Comparison of ENCODE assay signal across 23 cellular contexts in the genomic region with DNA sequence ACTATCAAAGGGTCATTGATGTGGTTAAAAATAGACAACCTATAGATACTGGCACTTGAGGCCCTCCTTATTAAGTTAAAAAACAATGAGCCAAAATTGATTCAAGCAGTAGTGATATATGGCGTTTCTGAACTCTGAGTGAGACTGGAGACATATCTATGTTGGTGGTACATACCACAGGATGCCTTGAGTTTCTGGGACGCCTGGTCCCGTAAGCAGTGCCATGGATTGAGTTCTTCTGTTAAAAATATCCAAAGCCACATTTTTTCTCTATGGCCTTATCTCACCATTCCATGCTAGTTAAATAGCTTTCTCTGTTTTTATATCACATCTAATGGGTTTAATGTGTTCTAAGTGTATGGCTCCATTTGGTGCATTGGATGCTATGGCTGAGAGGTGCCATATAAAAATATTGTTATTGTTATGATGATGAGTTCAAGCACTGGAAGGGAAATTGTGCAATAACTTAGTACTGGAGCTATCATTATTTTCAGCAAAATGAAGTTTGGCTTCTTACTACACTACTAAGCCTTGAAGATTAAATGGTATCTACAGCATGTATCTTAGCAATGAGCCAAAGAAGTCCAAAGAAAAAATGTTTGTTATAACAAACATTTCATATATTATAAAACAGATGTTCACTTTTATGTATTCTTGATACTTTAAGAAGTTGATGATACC.
"Had no signal": no experiment of that assay in that cellular context is flagged by ENCODE, and none has a peak within 500 bp of the region (broad histone marks: within the 10 kb centered on the region; RNA-seq: fewer than 3 reads in every experiment).

No MANE protein-coding gene starts in this region.

- H3K36me3 Mint-ChIP-seq: activated naive CD4-positive, alpha-beta T cell treated with anti-CD3 and anti-CD28 coated beads, Interleukin-2, amount 50 U/mL, for 72 hours had no signal

- H3K36me3 ChIP-seq: SJCRH30, WERI-Rb-1 had no signal

- H3K27me3 Mint-ChIP-seq: activated CD8-positive, alpha-beta T cell treated with anti-CD3 and anti-CD28 coated beads for 36 hours; activated naive CD8-positive, alpha-beta T cell treated with anti-CD3 and anti-CD28 coated beads, Interleukin-2, amount 50 U/mL, for 24 hours; activated T-cell treated with anti-CD3 and anti-CD28 coated beads, Interleukin-2, amount 50 U/mL, for 24 hours had no signal

- H3K9me3 Mint-ChIP-seq: activated CD8-positive, alpha-beta T cell treated with anti-CD3 and anti-CD28 coated beads for 36 hours; activated T-cell treated with anti-CD3 and anti-CD28 coated beads, Interleukin-2, amount 50 U/mL, for 24 hours; activated T-helper 1 cell treated with anti-CD3 and anti-CD28 coated beads, Interleukin-12 subunit alpha, Interleukin-12 subunit beta, Interleukin-2, Interleukin-4 antibody, amounts not matched to agents 30 ng/mL and 10 ng/mL and 1 ng/mL, durations not matched to agents 14 hours and 24 hours and 36 hours had no signal

- H3K9ac ChIP-seq: SK-N-SH had no signal

- ATAC-seq: activated CD8-positive, alpha-beta T cell treated with anti-CD3 and anti-CD28 coated beads for 36 hours; activated naive CD4-positive, alpha-beta T cell treated with anti-CD3 and anti-CD28 coated beads, Interleukin-2, amount 50 U/mL, for 72 hours; activated naive CD8-positive, alpha-beta T cell treated with anti-CD3 and anti-CD28 coated beads, Interleukin-2, amount 50 U/mL, for 24 hours; Panc1 had no signal

- H3K4me3 Mint-ChIP-seq: activated CD8-positive, alpha-beta T cell treated with anti-CD3 and anti-CD28 coated beads for 36 hours; activated naive CD8-positive, alpha-beta T cell treated with anti-CD3 and anti-CD28 coated beads, Interleukin-2, amount 50 U/mL, for 24 hours; activated T-cell treated with anti-CD3 and anti-CD28 coated beads, Interleukin-2, amount 50 U/mL, for 24 hours; activated T-helper 1 cell treated with anti-CD3 and anti-CD28 coated beads, Interleukin-12 subunit alpha, Interleukin-12 subunit beta, Interleukin-2, Interleukin-4 antibody, amounts not matched to agents 30 ng/mL and 10 ng/mL and 1 ng/mL, durations not matched to agents 14 hours and 24 hours and 36 hours had no signal

- H3K27ac ChIP-seq: RWPE1, SJCRH30, WERI-Rb-1 had no signal

- H3K9me3 ChIP-seq: SJCRH30, SK-N-SH had no signal

- DNase-seq: activated CD4-positive, alpha-beta T cell treated with anti-CD3 and anti-CD28 coated beads for 4 hours; activated CD8-positive, alpha-beta T cell treated with anti-CD3 and anti-CD28 coated beads for 36 hours; activated effector memory CD4-positive, alpha-beta T cell treated with Interleukin-2 at 50 U/mL for 16 hours; activated naive CD4-positive, alpha-beta T cell; activated naive CD8-positive, alpha-beta T cell treated with anti-CD3 and anti-CD28 coated beads, Interleukin-2, amount 50 U/mL, for 24 hours; activated T-cell treated with anti-CD3 and anti-CD28 coated beads, Interleukin-2, amount 50 U/mL, for 24 hours; KG1; NCI-H1048; NCI-H146; NCI-H1930; NCI-H2171; NCI-H2227 treated with DMSO at 0.1 percent for 48 hours; NCI-H526; NCI-H82; Right ventricle myocardium superior; SJCRH30; SK-N-SH; T-helper 1 cell; WERI-Rb-1 had no signal

- H3K27ac Mint-ChIP-seq: activated CD8-positive, alpha-beta T cell treated with anti-CD3 and anti-CD28 coated beads for 36 hours; activated naive CD4-positive, alpha-beta T cell treated with anti-CD3 and anti-CD28 coated beads, Interleukin-2, amount 50 U/mL, for 72 hours; activated naive CD8-positive, alpha-beta T cell treated with anti-CD3 and anti-CD28 coated beads, Interleukin-2, amount 50 U/mL, for 24 hours; activated T-cell treated with anti-CD3 and anti-CD28 coated beads, Interleukin-2, amount 50 U/mL, for 24 hours; activated T-helper 1 cell treated with anti-CD3 and anti-CD28 coated beads, Interleukin-12 subunit alpha, Interleukin-12 subunit beta, Interleukin-2, Interleukin-4 antibody, amounts not matched to agents 30 ng/mL and 10 ng/mL and 1 ng/mL, durations not matched to agents 14 hours and 24 hours and 36 hours had no signal

- H3K4me1 ChIP-seq: SJCRH30 had no signal

- H3K4me1 Mint-ChIP-seq: activated naive CD8-positive, alpha-beta T cell treated with anti-CD3 and anti-CD28 coated beads, Interleukin-2, amount 50 U/mL, for 24 hours had no signal

- H3K4me2 ChIP-seq: SK-N-SH had no signal

- H3K4me3 ChIP-seq: SJCRH30 had no signal

- H3K27me3 ChIP-seq: SJCRH30 had no signal
